Comparison of ENCODE assay signal across 9 cellular contexts in genomic region chr5:72301557-72301956, GRCh38.
A peak's percentile ranks its signal among the peaks of the same experiment; 100 is the strongest.
DNase-seq lines count a peak whose midpoint lies in the region; ATAC-seq and TF ChIP-seq lines count a peak whose summit lies in the region.
"Had no signal": no experiment of that assay in that cellular context is flagged by ENCODE, and none has a peak within 500 bp of the region (broad histone marks: within the 10 kb centered on the region; RNA-seq: fewer than 3 reads in every experiment).

No MANE protein-coding gene starts in this region.

- no peak for TF ChIP-seq CTCF in GM10266 (IDR thresholded peaks at IDR 0.05; ENCODE audit: control insufficient read depth, insufficient read depth, low read depth, missing control alignments)
- no peak for TF ChIP-seq CTCF in OCI-LY1 (IDR thresholded peaks at IDR 0.05; ENCODE audit: low read length)

- H4K20me1 ChIP-seq in OCI-LY1 (ENCODE audit: insufficient read depth, low read length): no peaks in the 10 kb centered on the region

- ATAC-seq in GM19438 (IDR thresholded peaks at IDR 0.05; ENCODE audit: low read depth, unreplicated experiment) (peak; percentile 53), HG03025 (IDR thresholded peaks at IDR 0.05; ENCODE audit: low FRiP score, unreplicated experiment) (peak; percentile 68)

- no peak overlapping the region for H2AFZ ChIP-seq in OCI-LY1 (ENCODE audit: low read length)

- no peaks in the 10 kb centered on the region for H3K27me3 ChIP-seq in OCI-LY1 (ENCODE audit: insufficient read depth, low read length)
- H3K27me3 ChIP-seq: BE2C had no signal

- peaks cover 72% of the 10 kb centered on the region for H3K79me2 ChIP-seq in OCI-LY1 (ENCODE audit: insufficient read depth, low read length)

- peak; percentile 35 for DNase-seq in GM10266 (ENCODE audit: extremely low spot score)
- DNase-seq in SW480 (ENCODE audit: low spot score): no peak
- no peak for DNase-seq in NCI-H2081 (lab: John Stamatoyannopoulos, UW)
- DNase-seq in HuH-7.5 (ENCODE audit: low spot score): no peak
- no peak for DNase-seq in activated effector memory CD4-positive, alpha-beta T cell treated with Interleukin-2 at 50 U/mL for 16 hours
- DNase-seq: BE2C had no signal

- H3K9me2 ChIP-seq in OCI-LY1 (ENCODE audit: low read depth, low read length): no peaks in the 10 kb centered on the region

- H3K9me3 ChIP-seq in OCI-LY1 (ENCODE audit: low read length): no peaks in the 10 kb centered on the region
- H3K9me3 ChIP-seq: BE2C had no signal

- peak overlapping the region; percentile 95 for H3K27ac ChIP-seq in OCI-LY1 (ENCODE audit: low read depth, low read length, poor library complexity, severe bottlenecking)

- H3K9ac ChIP-seq in OCI-LY1 (ENCODE audit: low read length): peak overlapping the region; percentile 66

- peaks cover 26% of the 10 kb centered on the region for H3K36me3 ChIP-seq in OCI-LY1 (ENCODE audit: insufficient read depth, low read length)

- H3K4me2 ChIP-seq in OCI-LY1 (ENCODE audit: low read length): peak overlapping the region; percentile 65

- H3K4me3 ChIP-seq in OCI-LY1 (ENCODE audit: low read depth, low read length, poor library complexity, severe bottlenecking): peak overlapping the region; percentile 37

- no peaks in the 10 kb centered on the region; the same call in 1 of the 2 replicates for H3F3A ChIP-seq in OCI-LY1 (ENCODE audit: insufficient read depth, low read length)

- H3K4me1 ChIP-seq in OCI-LY1 (ENCODE audit: insufficient read depth, low read length, severe bottlenecking): peaks cover 100% of the 10 kb centered on the region
